In genomic region chr22:31272522-31273446, GRCh38 we compare ENCODE assay signal across 8 cellular contexts. TPM values are rescaled to one million over a fixed set of nuclear protein-coding genes. Genes with fewer than 3 reads are reported as not detected.
DNase-seq lines count a peak whose midpoint lies in the region; ATAC-seq, FAIRE-seq and TF ChIP-seq lines count a peak whose summit lies in the region.

No MANE protein-coding gene starts in this region.

- CTCF ChIA-PET in IMR-90 (lab: Yijun Ruan, JAX): interaction anchor here (0.5 to 1.8 kb wide), 13 partner anchors 9 to 40 kb away, joined by 3 to 12 read pairs (median 4); partner anchors contain the start of gene PIK3IP1

- peaks cover 6% of the 10 kb centered on the region; the same call in 1 of the 2 replicates for H4K20me1 ChIP-seq in IMR-90 (ENCODE audit: insufficient read depth, low read length)
- H4K20me1 ChIP-seq in astrocyte (ENCODE audit: insufficient read depth, low read length): peaks cover 17% of the 10 kb centered on the region

- H3K4me2 ChIP-seq in IMR-90 (ENCODE audit: low read depth, low read length): no peak overlapping the region
- H3K4me2 ChIP-seq in astrocyte (ENCODE audit: low read length): no peak overlapping the region

- H3K4me3 Mint-ChIP-seq in astrocyte (ENCODE audit: unreplicated experiment): no peak overlapping the region

- no peak overlapping the region for H4K91ac ChIP-seq in IMR-90 (ENCODE audit: insufficient read depth, low read depth, low read length)

- TF ChIP-seq CTCF in IMR-90 (conservative IDR thresholded peaks at IDR 0.05; ENCODE audit: low read depth, low read length) (peak; percentile 80), astrocyte (IDR thresholded peaks at IDR 0.05; ENCODE audit: insufficient read depth, low read depth, low read length) (peak; percentile 80), right atrium auricular region (IDR thresholded peaks at IDR 0.05) (peak; percentile 46 to 79), sigmoid colon (IDR thresholded peaks at IDR 0.05) (peak in 3 of 4 experiments; percentile 58 to 79 (median 64))

- no peak overlapping the region for H2BK15ac ChIP-seq in IMR-90 (ENCODE audit: low read depth, low read length)

- intact Hi-C loops in IMR-90 (cut with micrococcal nuclease): loop anchor here (1.0 to 2.0 kb wide), 2 partner anchors 60 to 165 kb away; partner anchors contain the start of genes LIMK2 and SELENOM
- intact Hi-C loops in sigmoid colon (cut with DNase I): loop anchor here (5.0 kb wide), 1 partner anchor 60 kb away; the partner anchor contains the start of gene LIMK2

- H3K36me3 Mint-ChIP-seq in astrocyte (ENCODE audit: low read depth, unreplicated experiment): peaks cover 57% of the 10 kb centered on the region

- H2BK20ac ChIP-seq in IMR-90 (ENCODE audit: low read depth, low read length): no peak overlapping the region; the same call in 1 of the 2 replicates

- no peak overlapping the region for H3K56ac ChIP-seq in IMR-90 (ENCODE audit: extremely low read depth, insufficient read depth, low read length)

- FAIRE-seq in astrocyte (lab: Jason Lieb, UNC): peak; percentile 47

- H3K27me3 ChIP-seq in IMR-90 (ENCODE audit: control insufficient read depth, insufficient read depth, low read length) (no peaks in the 10 kb centered on the region), SJSA1 (replicated peaks) (no peaks in the 10 kb centered on the region), astrocyte (ENCODE audit: insufficient read depth, low read length) (no peaks in the 10 kb centered on the region), right atrium auricular region (no peaks in the 10 kb centered on the region), sigmoid colon (no peaks in the 10 kb centered on the region)

- H3K27ac Mint-ChIP-seq in astrocyte (ENCODE audit: unreplicated experiment): peak overlapping the region; percentile 34

- WGBS in IMR-90 (ENCODE audit: extremely low coverage in 2 of 2, insufficient read length in 1 of 2), 2 experiments: 73% methylated on average over 10 of the region's 15 CpGs; no CpG with 5 or more reads in 1 of the 2 experiments
- 73 to 78% methylated on average over 15 of the region's 15 CpGs for WGBS in sigmoid colon, 2 donors

- H3K27me3 Mint-ChIP-seq in astrocyte (ENCODE audit: low read depth, unreplicated experiment): no peaks in the 10 kb centered on the region

- POLR2A ChIA-PET in IMR-90 (lab: Charles Lee; ENCODE audit: unreplicated experiment): no interaction called here

- H3K4ac ChIP-seq in IMR-90 (ENCODE audit: low read depth, low read length): no peak overlapping the region

- H2AK9ac ChIP-seq in IMR-90 (replicated peaks; ENCODE audit: low read depth, low read length, poor library complexity): peak overlapping the region; percentile 88

- no peak overlapping the region for H4K5ac ChIP-seq in IMR-90 (ENCODE audit: low read depth, low read length)

- no peaks in the 10 kb centered on the region; a peak in 2 of 4 replicates for H3K79me1 ChIP-seq in IMR-90 (ENCODE audit: low read depth in 1 of 2, low read length in 2 of 2)

- H3K9me3 ChIP-seq in IMR-90 (ENCODE audit: control insufficient read depth, insufficient read depth, low read length) (no peaks in the 10 kb centered on the region), SJSA1 (replicated peaks) (no peaks in the 10 kb centered on the region), astrocyte (ENCODE audit: insufficient read depth, low read depth, low read length) (no peaks in the 10 kb centered on the region), right atrium auricular region (no peaks in the 10 kb centered on the region), sigmoid colon (no peaks in the 10 kb centered on the region)

- H3K9ac ChIP-seq in IMR-90 (ENCODE audit: low read depth, low read length) (no peak overlapping the region), astrocyte (ENCODE audit: low read length) (peak overlapping the region; percentile 25)

- H3K4me3 ChIP-seq in IMR-90 (ENCODE audit: insufficient read depth, low read depth, low read length) (no peak overlapping the region), SJSA1 (no peak overlapping the region), astrocyte (ENCODE audit: insufficient read depth, low read depth, low read length) (no peak overlapping the region), right atrium auricular region (no peak overlapping the region), sigmoid colon (no peak overlapping the region)

- H3K27ac ChIP-seq in IMR-90 (ENCODE audit: insufficient read depth, low read length) (no peak overlapping the region), SJSA1 (no peak overlapping the region), astrocyte (ENCODE audit: low read depth, low read length) (no peak overlapping the region), right atrium auricular region (no peak overlapping the region), sigmoid colon (peak overlapping the region in 2 of 4 donors; percentile 39 to 49)

- no peak overlapping the region for H3K23ac ChIP-seq in IMR-90 (ENCODE audit: low read depth, low read length)

- peaks cover 19% of the 10 kb centered on the region for H3K4me1 Mint-ChIP-seq in astrocyte (ENCODE audit: low read depth, unreplicated experiment)

- H2BK120ac ChIP-seq in IMR-90 (ENCODE audit: low read depth, low read length): no peak overlapping the region

- peak overlapping the region; percentile 53; the same call in 1 of the 2 replicates for H2AK5ac ChIP-seq in IMR-90 (ENCODE audit: low read depth, low read length)

- dilution Hi-C loops in IMR-90 (cut with HindIII; ENCODE audit: low sequenced_read_pairs, unreplicated experiment): no loop called here

- in situ Hi-C loops in IMR-90 (cut with MboI; ENCODE audit: low sequenced_read_pairs): no loop called here

- TF ChIP-seq POLR2A in IMR-90 (IDR thresholded peaks at IDR 0.05; ENCODE audit: low read depth, low read length): no peak
- no peak for TF ChIP-seq POLR2A in sigmoid colon (IDR thresholded peaks at IDR 0.05)

- H3K4me1 ChIP-seq in IMR-90 (ENCODE audit: control insufficient read depth, insufficient read depth, low read length): peaks cover 5% of the 10 kb centered on the region; the same call in 1 of the 2 replicates
- H3K4me1 ChIP-seq in SJSA1 (replicated peaks): no peaks in the 10 kb centered on the region
- peaks cover 5% of the 10 kb centered on the region for H3K4me1 ChIP-seq in astrocyte (ENCODE audit: insufficient read depth, low read length)
- peaks cover 0 to 5% of the 10 kb centered on the region in 2 donors for H3K4me1 ChIP-seq in right atrium auricular region
- peaks cover 0 to 5% (median 0%) of the 10 kb centered on the region in 4 donors for H3K4me1 ChIP-seq in sigmoid colon

- no peak for TF ChIP-seq EP300 in sigmoid colon (IDR thresholded peaks at IDR 0.05)

- peak; percentile 91 for ATAC-seq in IMR-90 (ENCODE audit: low read depth)
- no peak for ATAC-seq in HG03521 (IDR thresholded peaks at IDR 0.05; ENCODE audit: unreplicated experiment)

- no peaks in the 10 kb centered on the region for H3K9me3 Mint-ChIP-seq in astrocyte (ENCODE audit: unreplicated experiment)

- peak overlapping the region in 1 of 2 experiments; percentile 24; a peak in 1 of 4 replicates for H4K8ac ChIP-seq in IMR-90 (ENCODE audit: low read depth in 2 of 2, low read length in 2 of 2)

- H3K36me3 ChIP-seq in IMR-90 (ENCODE audit: control insufficient read depth, insufficient read depth, low read length): peaks cover 23% of the 10 kb centered on the region
- H3K36me3 ChIP-seq in SJSA1: peaks cover 70% of the 10 kb centered on the region
- H3K36me3 ChIP-seq in astrocyte (ENCODE audit: insufficient read depth, low read length): peaks cover 28% of the 10 kb centered on the region
- peaks cover 32% of the 10 kb centered on the region for H3K36me3 ChIP-seq in right atrium auricular region
- H3K36me3 ChIP-seq in sigmoid colon: peaks cover 6 to 55% (median 15%) of the 10 kb centered on the region in 4 donors

- H2AFZ ChIP-seq in IMR-90 (replicated peaks; ENCODE audit: low read length, poor library complexity): peak overlapping the region; percentile 53
- H2AFZ ChIP-seq in astrocyte (ENCODE audit: low read depth, low read length): no peak overlapping the region

- H3K14ac ChIP-seq in IMR-90 (replicated peaks; ENCODE audit: low read depth, low read length): no peak overlapping the region

- TF ChIP-seq RAD21 in IMR-90 (IDR thresholded peaks at IDR 0.05; ENCODE audit: low read length): peak; percentile 76

- H3K18ac ChIP-seq in IMR-90 (ENCODE audit: low read depth, low read length): no peak overlapping the region

- BruUV-seq in IMR-90 (replicated peaks; lab: Mats Ljungman, UMichigan): no TSS peak

- H3K79me2 ChIP-seq in astrocyte (ENCODE audit: insufficient read depth, low read length): no peaks in the 10 kb centered on the region

- H3K9me1 ChIP-seq in IMR-90 (ENCODE audit: insufficient read depth, low read length): peaks cover 4% of the 10 kb centered on the region; the same call in 1 of the 2 replicates

- peak; percentile 44 for DNase-seq in Daoy (ENCODE audit: low read depth)
- DNase-seq in IMR-90: peak; percentile 67
- DNase-seq in SJSA1 (ENCODE audit: low read depth in 1 of 2, low spot score in 2 of 2): peak; percentile 54 to 62
- DNase-seq in astrocyte (ENCODE audit: low read depth): no peak
- DNase-seq in right atrium auricular region (ENCODE audit: low spot score): no peak
- DNase-seq in sigmoid colon: peak; percentile 74
- no peak for DNase-seq in NCI-H774 (lab: John Stamatoyannopoulos, UW)

- H2BK5ac ChIP-seq in IMR-90 (ENCODE audit: low read depth, low read length, poor library complexity, severe bottlenecking): no peak overlapping the region

TF ChIP-seq in IMR-90, 13 proteins besides CTCF, POLR2A, EP300 and RAD21:
- TF ChIP-seq CEBPB (IDR thresholded peaks at IDR 0.05; ENCODE audit: low read depth, low read length) (peak; percentile 81), RFX5 (IDR thresholded peaks at IDR 0.05; ENCODE audit: low read depth, low read length) (no peak), SMC3 (IDR thresholded peaks at IDR 0.05; ENCODE audit: low read depth, low read length) (peak; percentile 82)
TF ChIP-seq in IMR-90: peak in this region for 2.

RNA-seq across cellular contexts. Expression of gene PIK3IP1, which starts 19.5 kb away (rescaled TPM):
- total RNA-seq in Daoy (2014; rRNA removed; shearing (Covaris generic)): 0.09 and 0.69 TPM in 2 replicates
- total RNA-seq in IMR-90 (2012; rRNA removed) (12.9 and 13.3 TPM in 2 replicates), astrocyte (21.4 and 22.3 TPM in 2 replicates), right atrium auricular region (10 to 100 TPM; 14.6 to 17.6 TPM), sigmoid colon (10 to 100 TPM; 32.4 to 55.0 (median 50.3) TPM)
- polyA plus RNA-seq in IMR-90 (2012; rRNA removed) (16.8 and 17.6 TPM in 2 replicates), sigmoid colon (10 to 100 TPM in 1 of 3 donors, 1 to 10 TPM in 2; 5.8 to 87.6 (median 6.0) TPM)
- 15.1 and 28.9 TPM in 2 replicates for polyA plus RNA-seq in IMR-90 (2012; cell fraction: cytosol; rRNA removed)
- 18.3 and 21.2 TPM in 2 replicates for polyA plus RNA-seq in IMR-90 (2012; cell fraction: nucleus; rRNA removed; ENCODE audit: low replicate concordance)
- 1.3 and 2.2 TPM in 2 replicates for total RNA-seq in SJSA1 (2014; rRNA removed; shearing (Covaris generic))

Comparison
In these comparisons a context has a peak if more than half of its experiments do, and no peak if none do; other contexts are left out.
1. DNase-seq: peak in Daoy (single experiment), IMR-90 (single experiment), SJSA1 (2 of 2) and sigmoid colon (single experiment); none in astrocyte (single experiment), right atrium auricular region (single experiment) and NCI-H774 (single experiment).
2. Peak in every context shown above with its lines, with median percentiles within 50 percentile points of each other: CTCF ChIP-seq.